Comparison of ENCODE assay signal across 14 cellular contexts in genomic region chr5:157518963-157519362, GRCh38. TPM values are rescaled to one million over a fixed set of nuclear protein-coding genes. Genes with fewer than 3 reads are reported as not detected.
DNase-seq lines count a peak whose midpoint lies in the region; ATAC-seq and TF ChIP-seq lines count a peak whose summit lies in the region.
"Had no signal": no experiment of that assay in that cellular context is flagged by ENCODE, and none has a peak within 500 bp of the region (broad histone marks: within the 10 kb centered on the region; RNA-seq: fewer than 3 reads in every experiment).

No MANE protein-coding gene starts in this region.

- no peaks in the 10 kb centered on the region for H3K4me1 ChIP-seq in CD8-positive, alpha-beta T cell (ENCODE audit: insufficient read depth, low read length)
- H3K4me1 ChIP-seq in Karpas-422 (ENCODE audit: low read length) (no peaks in the 10 kb centered on the region), GM23338 (ENCODE audit: insufficient read depth) (no peaks in the 10 kb centered on the region)

- peaks cover 34% of the 10 kb centered on the region for H3K4me1 Mint-ChIP-seq in mesothelial cell of epicardium
- H3K4me1 Mint-ChIP-seq in CD8-positive, alpha-beta T cell (ENCODE audit: low read depth), result no peaks in the 10 kb centered on the region
- no peaks in the 10 kb centered on the region for H3K4me1 Mint-ChIP-seq in GM23338

- DNase-seq in mesothelial cell of epicardium (ENCODE audit: low spot score in 2 of 2, unreplicated experiment in 2 of 2), result no peak
- DNase-seq in CD8-positive, alpha-beta T cell, result no peak
- DNase-seq in Karpas-422, result no peak
- no peak for DNase-seq in GM23338 (ENCODE audit: low spot score)
- DNase-seq in AML-193 (lab: John Stamatoyannopoulos, UW), result no peak
- DNase-seq: DMS153, KBM-7, mesenchymal stem cell, NCI-H510A treated with DMSO at 0.1 percent for 48 hours had no signal

- H3K27ac Mint-ChIP-seq in mesothelial cell of epicardium, result peak overlapping the region; percentile 30
- no peak overlapping the region for H3K27ac Mint-ChIP-seq in CD8-positive, alpha-beta T cell
- H3K27ac Mint-ChIP-seq in GM23338, result no peak overlapping the region

- CTCF ChIA-PET in CD8-positive, alpha-beta T cell (lab: Charles Lee), result interaction anchor here (1.7 to 1.8 kb wide), 2 partner anchors 70 to 133 kb away, joined by 3 to 4 read pairs; partner anchors contain the start of gene SOX30

- no peak overlapping the region for H3K4me3 ChIP-seq in CD8-positive, alpha-beta T cell (ENCODE audit: low read depth, low read length)
- H3K4me3 ChIP-seq in Karpas-422 (ENCODE audit: low read length) (no peak overlapping the region), GM23338 (no peak overlapping the region)
- H3K4me3 ChIP-seq: coronary artery, thoracic aorta had no signal

- POLR2A ChIA-PET in CD8-positive, alpha-beta T cell (lab: Charles Lee), result no interaction called here

- no peaks in the 10 kb centered on the region for H3K9me2 ChIP-seq in Karpas-422 (replicated peaks; ENCODE audit: insufficient read depth, low read length)
- H3K9me2 ChIP-seq in GM23338 (ENCODE audit: insufficient read depth), result peaks cover 6% of the 10 kb centered on the region; the same call in 1 of the 2 replicates

- H3K9me3 ChIP-seq in CD8-positive, alpha-beta T cell (ENCODE audit: low read length), result no peaks in the 10 kb centered on the region
- H3K9me3 ChIP-seq in Karpas-422 (ENCODE audit: low read length), result no peaks in the 10 kb centered on the region
- H3K9me3 ChIP-seq: thoracic aorta had no signal

- H4K20me1 ChIP-seq in Karpas-422 (ENCODE audit: insufficient read depth, low read depth, low read length) (no peaks in the 10 kb centered on the region), GM23338 (replicated peaks; ENCODE audit: insufficient read depth) (no peaks in the 10 kb centered on the region)

- no peaks in the 10 kb centered on the region for H3K27me3 ChIP-seq in CD8-positive, alpha-beta T cell (ENCODE audit: insufficient read depth, low read length)
- no peaks in the 10 kb centered on the region for H3K27me3 ChIP-seq in Karpas-422 (ENCODE audit: low read length)
- no peaks in the 10 kb centered on the region for H3K27me3 ChIP-seq in GM23338 (ENCODE audit: insufficient read depth)

- no peak overlapping the region for H2AFZ ChIP-seq in Karpas-422 (ENCODE audit: low read length)
- H2AFZ ChIP-seq in GM23338, result no peak overlapping the region

- H3K79me2 ChIP-seq in Karpas-422 (ENCODE audit: low read length) (no peaks in the 10 kb centered on the region), GM23338 (replicated peaks; ENCODE audit: insufficient read depth) (no peaks in the 10 kb centered on the region)

- intact Hi-C loops in CD8-positive, alpha-beta T cell (cut with DNase I, micrococcal nuclease), result no loop called here

- H3K9ac ChIP-seq in Karpas-422 (ENCODE audit: low read length), result no peak overlapping the region

- H3K4me2 ChIP-seq in Karpas-422 (ENCODE audit: low read depth, low read length, poor library complexity, severe bottlenecking) (no peak overlapping the region), GM23338 (no peak overlapping the region)

- H3K36me3 Mint-ChIP-seq in mesothelial cell of epicardium (no peaks in the 10 kb centered on the region), GM23338 (ENCODE audit: low read depth) (no peaks in the 10 kb centered on the region)
- no peaks in the 10 kb centered on the region for H3K36me3 Mint-ChIP-seq in CD8-positive, alpha-beta T cell

- no peaks in the 10 kb centered on the region for H3K9me3 Mint-ChIP-seq in mesothelial cell of epicardium
- no peaks in the 10 kb centered on the region for H3K9me3 Mint-ChIP-seq in CD8-positive, alpha-beta T cell
- H3K9me3 Mint-ChIP-seq in GM23338, result no peaks in the 10 kb centered on the region

- no peak overlapping the region for H3K27ac ChIP-seq in CD8-positive, alpha-beta T cell (ENCODE audit: low read depth, low read length)
- H3K27ac ChIP-seq in Karpas-422 (ENCODE audit: low read length) (no peak overlapping the region), GM23338 (ENCODE audit: low read depth) (no peak overlapping the region)
- H3K27ac ChIP-seq: coronary artery, thoracic aorta had no signal

- no peaks in the 10 kb centered on the region for H3K27me3 Mint-ChIP-seq in mesothelial cell of epicardium (ENCODE audit: low read depth)
- no peaks in the 10 kb centered on the region for H3K27me3 Mint-ChIP-seq in CD8-positive, alpha-beta T cell (ENCODE audit: low read depth)
- H3K27me3 Mint-ChIP-seq in GM23338 (ENCODE audit: insufficient read depth, low read depth, poor library complexity), result peaks cover 4% of the 10 kb centered on the region

- no peaks in the 10 kb centered on the region for H3F3A ChIP-seq in GM23338 (replicated peaks; ENCODE audit: low read depth)

- H3K36me3 ChIP-seq in CD8-positive, alpha-beta T cell (ENCODE audit: insufficient read depth, low read length), result no peaks in the 10 kb centered on the region
- H3K36me3 ChIP-seq in Karpas-422 (ENCODE audit: insufficient read depth, low read length) (no peaks in the 10 kb centered on the region), GM23338 (ENCODE audit: insufficient read depth) (no peaks in the 10 kb centered on the region)

- peak; percentile 90 for ATAC-seq in GM18867 (IDR thresholded peaks at IDR 0.05; ENCODE audit: unreplicated experiment)
- peak; percentile 82 for ATAC-seq in GM21390 (IDR thresholded peaks at IDR 0.05; ENCODE audit: unreplicated experiment)
- peak; percentile 61 for ATAC-seq in HG03175 (IDR thresholded peaks at IDR 0.05; ENCODE audit: unreplicated experiment)
- no peak for ATAC-seq in CD8-positive, alpha-beta T cell
- no peak for ATAC-seq in GM23338

- H3K4me3 Mint-ChIP-seq in mesothelial cell of epicardium (no peak overlapping the region), GM23338 (no peak overlapping the region)
- H3K4me3 Mint-ChIP-seq in CD8-positive, alpha-beta T cell, result no peak overlapping the region

- TF ChIP-seq CTCF in mesothelial cell of epicardium (IDR thresholded peaks at IDR 0.05; ENCODE audit: unreplicated experiment), result no peak
- TF ChIP-seq CTCF in CD8-positive, alpha-beta T cell (IDR thresholded peaks at IDR 0.05), result no peak
- no peak for TF ChIP-seq CTCF in GM23338 (conservative IDR thresholded peaks at IDR 0.05; ENCODE audit: low read depth in 2 of 2)

TF ChIP-seq in GM23338, 12 proteins besides CTCF, POLR2A, EP300 and RAD21 (continues in another document):
- TF ChIP-seq JUNB (IDR thresholded peaks at IDR 0.05; ENCODE audit: unreplicated experiment), result no peak
- TF ChIP-seq POLR2AphosphoS5 (IDR thresholded peaks at IDR 0.05; ENCODE audit: low read depth), result no peak
- no peak for TF ChIP-seq CREB1 (CRISPR knock-in tag; IDR thresholded peaks at IDR 0.05; ENCODE audit: low read depth)

RNA-seq across cellular contexts. Expression of gene ADAM19, which starts 56.6 kb away (rescaled TPM):
- total RNA-seq in mesothelial cell of epicardium, result 17.1 to 19.7 TPM (median 19.7 TPM) in 3 replicates
- 1 to 10 TPM; 5.9 to 6.5 TPM for total RNA-seq in CD8-positive, alpha-beta T cell
- total RNA-seq in Karpas-422 (2014; rRNA removed; shearing (Covaris generic); ENCODE audit: low replicate concordance), result 4.9 and 5.7 TPM in 2 replicates
- 13.2 and 13.3 TPM in 2 replicates for total RNA-seq in GM23338 (2014; rRNA removed; shearing (Covaris generic))
- polyA plus RNA-seq in GM23338 (2016; fragmentation: Nextera tagmentation; extraction: Ambion mirVana), result 9.1 and 10.0 TPM in 2 replicates

RNA-seq across cellular contexts. Expression of gene NIPAL4, which starts 59.0 kb away (rescaled TPM):
- total RNA-seq in mesothelial cell of epicardium, result 0.18 to 0.49 TPM (median 0.40 TPM) in 3 replicates
- under 1 TPM; 0.25 to 0.41 TPM for total RNA-seq in CD8-positive, alpha-beta T cell
- total RNA-seq in Karpas-422 (2014; rRNA removed; shearing (Covaris generic); ENCODE audit: low replicate concordance), result not detected in 2 replicates
- 0.21 and 0.27 TPM in 2 replicates for total RNA-seq in GM23338 (2014; rRNA removed; shearing (Covaris generic))
- 0.10 TPM in 1 of 2 replicates, not detected in the other for polyA plus RNA-seq in GM23338 (2016; fragmentation: Nextera tagmentation; extraction: Ambion mirVana)

Comparison
In these comparisons a context has a peak if more than half of its experiments do, and no peak if none do; other contexts are left out.
1. ATAC-seq: peak in GM18867 (single experiment), GM21390 (single experiment) and HG03175 (single experiment); none in CD8-positive, alpha-beta T cell (single experiment) and GM23338 (single experiment).